ENCODE assay signal across 29 cellular contexts in the genomic region with DNA sequence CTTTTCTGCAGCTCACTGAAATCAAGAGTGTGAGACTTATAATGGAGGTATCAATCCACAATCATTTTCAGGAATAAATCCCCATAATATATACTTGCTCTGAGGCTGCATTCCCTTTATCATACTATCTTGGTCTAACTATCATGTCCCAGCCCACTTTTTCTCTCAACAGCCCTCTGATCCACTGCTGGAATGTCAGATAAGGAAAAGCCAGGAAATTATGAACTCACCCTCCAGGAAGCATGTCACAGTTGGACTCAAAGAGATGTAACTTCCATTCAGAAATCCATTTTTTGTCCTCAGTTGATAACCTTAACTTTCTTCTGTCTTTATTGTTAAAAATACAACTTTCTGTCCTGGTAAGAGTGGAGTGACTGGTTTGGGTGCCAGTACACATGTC.
"Had no signal": no experiment of that assay in that cellular context is flagged by ENCODE, and none has a peak within 500 bp of the region (broad histone marks: within the 10 kb centered on the region; RNA-seq: fewer than 3 reads in every experiment).

No MANE protein-coding gene starts in this region.

- H3K27me3 ChIP-seq: suprapubic skin, testis, thyroid gland, tibial artery, tibial nerve, transverse colon, upper lobe of left lung, upper lobe of right lung, uterus, vagina had no signal

- H3K4me3 ChIP-seq: stomach, suprapubic skin, testis, thoracic aorta, thyroid gland, tibial artery, tibial nerve, transverse colon, upper lobe of left lung, upper lobe of right lung, uterus, vagina had no signal

- H3K27ac ChIP-seq: stomach, suprapubic skin, testis, thoracic aorta, thyroid gland, tibial artery, tibial nerve, transverse colon, upper lobe of left lung, upper lobe of right lung, uterus, vagina had no signal

- ATAC-seq: stimulated activated effector memory CD8-positive, alpha-beta T cell treated with anti-CD3 and anti-CD28 coated beads, Interleukin-12 subunit alpha, Interleukin-12 subunit beta, amount 100 ng/mL, for 72 hours; stimulated activated memory B cell treated with anti-CD40 and anti-IgM and Interleukin-4, amounts not matched to agents 10 μg/mL and 1 μg/mL and 100 μg/mL, for 72 hours; stimulated activated naive B cell treated with anti-CD40 and anti-IgM and Interleukin-4, amounts not matched to agents 10 μg/mL and 1 μg/mL and 100 μg/mL, for 72 hours; stimulated activated naive CD8-positive, alpha-beta T cell treated with anti-CD3 and anti-CD28 coated beads, Interleukin-15, Interleukin-2, amounts not matched to agents 100 U/mL and 50 U/mL, for 24 hours; upper lobe of right lung had no signal

- H3K27me3 Mint-ChIP-seq: stimulated activated memory B cell treated with anti-CD40 and anti-IgM and Interleukin-4, amounts not matched to agents 10 μg/mL and 1 μg/mL and 100 μg/mL, for 72 hours; stimulated activated naive B cell treated with anti-CD40 and anti-IgM and Interleukin-4, amounts not matched to agents 10 μg/mL and 1 μg/mL and 100 μg/mL, for 72 hours; stimulated activated naive CD8-positive, alpha-beta T cell treated with anti-CD3 and anti-CD28 coated beads, Interleukin-15, amount 100 ng/mL, for 72 hours; stimulated activated naive CD8-positive, alpha-beta T cell treated with anti-CD3 and anti-CD28 coated beads, Interleukin-15, Interleukin-2, amounts not matched to agents 100 ng/mL and 50 ng/mL, for 24 hours had no signal

- H3K9me3 Mint-ChIP-seq: stimulated activated effector memory CD8-positive, alpha-beta T cell treated with anti-CD3 and anti-CD28 coated beads, Interleukin-12 subunit alpha, Interleukin-12 subunit beta, amount 100 ng/mL, for 72 hours; stimulated activated memory B cell treated with anti-CD40 and anti-IgM and Interleukin-4, amounts not matched to agents 10 μg/mL and 1 μg/mL and 100 μg/mL, for 72 hours; stimulated activated naive CD8-positive, alpha-beta T cell treated with anti-CD3 and anti-CD28 coated beads, Interleukin-15, amount 100 ng/mL, for 72 hours; stimulated activated naive CD8-positive, alpha-beta T cell treated with anti-CD3 and anti-CD28 coated beads, Interleukin-15, Interleukin-2, amounts not matched to agents 100 ng/mL and 50 ng/mL, for 24 hours; type B pancreatic cell had no signal

- H3K36me3 ChIP-seq: stomach, suprapubic skin, thoracic aorta, thyroid gland, tibial artery, tibial nerve, transverse colon, upper lobe of left lung, upper lobe of right lung, uterus, vagina had no signal

- H3K9me3 ChIP-seq: suprapubic skin, testis, thoracic aorta, thyroid gland, tibial artery, tibial nerve, transverse colon, upper lobe of left lung, upper lobe of right lung, uterus, vagina had no signal

- H3K4me1 ChIP-seq: stomach, suprapubic skin, testis, thyroid gland, tibial artery, tibial nerve, transverse colon, upper lobe of left lung, upper lobe of right lung, uterus, vagina had no signal

- H3K4me1 Mint-ChIP-seq: stimulated activated effector memory CD8-positive, alpha-beta T cell treated with anti-CD3 and anti-CD28 coated beads, Interleukin-12 subunit alpha, Interleukin-12 subunit beta, amount 100 ng/mL, for 72 hours; stimulated activated memory B cell treated with anti-CD40 and anti-IgM and Interleukin-4, amounts not matched to agents 10 μg/mL and 1 μg/mL and 100 μg/mL, for 72 hours; stimulated activated naive CD8-positive, alpha-beta T cell treated with anti-CD3 and anti-CD28 coated beads, Interleukin-15, amount 100 ng/mL, for 72 hours had no signal

- H3K36me3 Mint-ChIP-seq: stimulated activated effector memory CD8-positive, alpha-beta T cell treated with anti-CD3 and anti-CD28 coated beads, Interleukin-12 subunit alpha, Interleukin-12 subunit beta, amount 100 ng/mL, for 72 hours; stimulated activated memory B cell treated with anti-CD40 and anti-IgM and Interleukin-4, amounts not matched to agents 10 μg/mL and 1 μg/mL and 100 μg/mL, for 72 hours; stimulated activated naive B cell treated with anti-CD40 and anti-IgM and Interleukin-4, amounts not matched to agents 10 μg/mL and 1 μg/mL and 100 μg/mL, for 72 hours had no signal

- H3K27ac Mint-ChIP-seq: stimulated activated effector memory CD8-positive, alpha-beta T cell treated with anti-CD3 and anti-CD28 coated beads, Interleukin-12 subunit alpha, Interleukin-12 subunit beta, amount 100 ng/mL, for 72 hours; stimulated activated memory B cell treated with anti-CD40 and anti-IgM and Interleukin-4, amounts not matched to agents 10 μg/mL and 1 μg/mL and 100 μg/mL, for 72 hours; stimulated activated naive B cell treated with anti-CD40 and anti-IgM and Interleukin-4, amounts not matched to agents 10 μg/mL and 1 μg/mL and 100 μg/mL, for 72 hours; stimulated activated naive CD8-positive, alpha-beta T cell treated with anti-CD3 and anti-CD28 coated beads, Interleukin-15, amount 100 ng/mL, for 72 hours; stimulated activated naive CD8-positive, alpha-beta T cell treated with anti-CD3 and anti-CD28 coated beads, Interleukin-15, Interleukin-2, amounts not matched to agents 100 ng/mL and 50 ng/mL, for 24 hours; type B pancreatic cell had no signal

- DNase-seq: stimulated activated CD4-positive, alpha-beta T cell treated with anti-CD3 and anti-CD28 coated beads, Interleukin-2, amount 100 ng/mL, for 48 hours; stimulated activated CD4-positive, alpha-beta T cell treated with anti-CD3 and anti-CD28 coated beads, Interleukin-4, amount 100 ng/mL, for 1 hour; stimulated activated CD4-positive, alpha-beta T cell treated with anti-CD3 and anti-CD28 coated beads, Interleukin-4, amount 100 ng/mL, for 24 hours; stimulated activated CD4-positive, alpha-beta T cell treated with anti-CD3 and anti-CD28 coated beads, Interleukin-4, amount 100 ng/mL, for 4 hours; stimulated activated CD8-positive, alpha-beta memory T cell treated with anti-CD3 and anti-CD28 coated beads, Interleukin-4, amount 100 ng/mL, for 48 hours; stimulated activated naive B cell treated with anti-CD40 and anti-IgM and Interleukin-4, amounts not matched to agents 10 μg/mL and 1 μg/mL and 100 μg/mL, for 72 hours; stimulated activated naive CD4-positive, alpha-beta T cell; stimulated activated naive CD4-positive, alpha-beta T cell treated with Interleukin-2 at 50 U/mL for 16 hours; stimulated activated naive CD8-positive, alpha-beta T cell treated with anti-CD3 and anti-CD28 coated beads, Interleukin-15, amount 100 ng/mL, for 72 hours; stimulated activated naive CD8-positive, alpha-beta T cell treated with anti-CD3 and anti-CD28 coated beads, Interleukin-15, Interleukin-2, amounts not matched to agents 100 U/mL and 50 U/mL, for 24 hours; stomach; substantia nigra; testis; thyroid gland; tibial artery; transverse colon; trophoblast cell; upper lobe of left lung; upper lobe of right lung; uterus had no signal

- FAIRE-seq: urothelium cell line had no signal

- H3K4me3 Mint-ChIP-seq: stimulated activated effector memory CD8-positive, alpha-beta T cell treated with anti-CD3 and anti-CD28 coated beads, Interleukin-12 subunit alpha, Interleukin-12 subunit beta, amount 100 ng/mL, for 72 hours; stimulated activated memory B cell treated with anti-CD40 and anti-IgM and Interleukin-4, amounts not matched to agents 10 μg/mL and 1 μg/mL and 100 μg/mL, for 72 hours; stimulated activated naive B cell treated with anti-CD40 and anti-IgM and Interleukin-4, amounts not matched to agents 10 μg/mL and 1 μg/mL and 100 μg/mL, for 72 hours; stimulated activated naive CD8-positive, alpha-beta T cell treated with anti-CD3 and anti-CD28 coated beads, Interleukin-15, amount 100 ng/mL, for 72 hours; stimulated activated naive CD8-positive, alpha-beta T cell treated with anti-CD3 and anti-CD28 coated beads, Interleukin-15, Interleukin-2, amounts not matched to agents 100 ng/mL and 50 ng/mL, for 24 hours; type B pancreatic cell had no signal
